In genomic region chr17:3888343-3889171, GRCh38 we compare ENCODE assay signal across 8 cellular contexts. TPM values are rescaled to one million over a fixed set of nuclear protein-coding genes. Genes with fewer than 3 reads are reported as not detected.
DNase-seq lines count a peak whose midpoint lies in the region; ATAC-seq and TF ChIP-seq lines count a peak whose summit lies in the region.

No MANE protein-coding gene starts in this region.

- ATAC-seq in activated naive CD4-positive, alpha-beta T cell treated with anti-CD3 and anti-CD28 coated beads, Interleukin-2, amount 50 U/mL, for 72 hours: no peak
- no peak for ATAC-seq in GM21423 (IDR thresholded peaks at IDR 0.05; ENCODE audit: unreplicated experiment)

- POLR2A ChIA-PET in MCF 10A (lab: Yijun Ruan, JAX) (interaction anchor here (0.6 to 2.3 kb wide), 2 partner anchors 43 to 1844 kb away, joined by 3 to 6 read pairs; partner anchors contain the start of gene NCBP3), Caco-2 (lab: Charles Lee) (no interaction called here)

- H3K4me1 Mint-ChIP-seq in MCF 10A (ENCODE audit: insufficient read depth, unreplicated experiment) (peaks cover 42% of the 10 kb centered on the region), Caco-2 (ENCODE audit: low read depth, unreplicated experiment) (peaks cover under 1% of the 10 kb centered on the region)

- peak overlapping the region; percentile 86 to 93 (median 90) for H3K27ac ChIP-seq in transverse colon

- 48% methylated on average over 38 of the region's 50 CpGs; no CpG with 5 or more reads in 1 of the 2 donors for WGBS in transverse colon (ENCODE audit: low coverage in 1 of 2), 2 donors

- intact Hi-C loops in MCF 10A (cut with micrococcal nuclease): no loop called here
- intact Hi-C loops in transverse colon (cut with DNase I; ENCODE audit: low total_unique reads): no loop called here
- intact Hi-C loops in Caco-2 (cut with micrococcal nuclease; ENCODE audit: unreplicated experiment): no loop called here

- peaks cover 34% of the 10 kb centered on the region for H3K36me3 Mint-ChIP-seq in MCF 10A (ENCODE audit: insufficient read depth, unreplicated experiment)
- peaks cover 8% of the 10 kb centered on the region for H3K36me3 Mint-ChIP-seq in Caco-2 (ENCODE audit: insufficient read depth, unreplicated experiment)
- H3K36me3 Mint-ChIP-seq in activated naive CD4-positive, alpha-beta T cell treated with anti-CD3 and anti-CD28 coated beads, Interleukin-2, amount 50 U/mL, for 72 hours: no peaks in the 10 kb centered on the region

- H3K4me3 Mint-ChIP-seq in MCF 10A (ENCODE audit: unreplicated experiment) (peak overlapping the region; percentile 58), Caco-2 (ENCODE audit: unreplicated experiment) (no peak overlapping the region)

- H3K27me3 Mint-ChIP-seq in MCF 10A (ENCODE audit: insufficient read depth, unreplicated experiment) (no peaks in the 10 kb centered on the region), Caco-2 (ENCODE audit: insufficient read depth, unreplicated experiment) (no peaks in the 10 kb centered on the region)

- H3K36me3 ChIP-seq in BE2C: peaks cover 18% of the 10 kb centered on the region
- no peaks in the 10 kb centered on the region for H3K36me3 ChIP-seq in transverse colon
- H3K36me3 ChIP-seq in Caco-2 (ENCODE audit: control insufficient read depth, insufficient read depth, low read length): no peaks in the 10 kb centered on the region

- H3K4me1 ChIP-seq in BE2C (peaks cover 20% of the 10 kb centered on the region), transverse colon (peaks cover 33 to 70% (median 59%) of the 10 kb centered on the region in 4 donors), Caco-2 (peaks cover 1% of the 10 kb centered on the region; the same call in 1 of the 2 replicates)

- no peaks in the 10 kb centered on the region for H3K9me3 ChIP-seq in BE2C
- no peaks in the 10 kb centered on the region for H3K9me3 ChIP-seq in transverse colon
- no peaks in the 10 kb centered on the region for H3K9me3 ChIP-seq in Caco-2

- in situ Hi-C loops in transverse colon (cut with MboI; ENCODE audit: low pct_ligation_motif_present in 1 of 4, low pct_unique_long_range_greater_than_20kb in 1 of 4, low sequenced_read_pairs in 3 of 4): no loop called here

- H3K27ac Mint-ChIP-seq in MCF 10A (ENCODE audit: low read depth, unreplicated experiment) (peak overlapping the region; percentile 89), Caco-2 (ENCODE audit: unreplicated experiment) (no peak overlapping the region)
- peak overlapping the region in 1 of 2 donors; percentile 88 for H3K27ac Mint-ChIP-seq in activated naive CD4-positive, alpha-beta T cell treated with anti-CD3 and anti-CD28 coated beads, Interleukin-2, amount 50 U/mL, for 72 hours

- H3K4me3 ChIP-seq in BE2C (ENCODE audit: low read depth, low read length) (no peak overlapping the region; the same call in 1 of the 2 replicates), transverse colon (no peak overlapping the region), Caco-2 (ENCODE audit: low read depth, low read length) (no peak overlapping the region)

- no peak for TF ChIP-seq CTCF in BE2C (IDR thresholded peaks at IDR 0.05; ENCODE audit: low read depth, low read length)
- no peak for TF ChIP-seq CTCF in MCF 10A (IDR thresholded peaks at IDR 0.05; ENCODE audit: unreplicated experiment)
- no peak for TF ChIP-seq CTCF in transverse colon (IDR thresholded peaks at IDR 0.05)
- no peak for TF ChIP-seq CTCF in Caco-2 (IDR thresholded peaks at IDR 0.05; ENCODE audit: insufficient read depth in 1 of 2, low read depth in 1 of 2, low read length in 1 of 2, severe bottlenecking in 1 of 2, unreplicated experiment in 1 of 2)

- no peaks in the 10 kb centered on the region for H3K9me3 Mint-ChIP-seq in MCF 10A (ENCODE audit: unreplicated experiment)
- H3K9me3 Mint-ChIP-seq in Caco-2 (ENCODE audit: unreplicated experiment): no peaks in the 10 kb centered on the region
- no peaks in the 10 kb centered on the region for H3K9me3 Mint-ChIP-seq in activated naive CD4-positive, alpha-beta T cell treated with anti-CD3 and anti-CD28 coated beads, Interleukin-2, amount 50 U/mL, for 72 hours

- TF ChIP-seq POLR2A in transverse colon (IDR thresholded peaks at IDR 0.05): peak; percentile 40

- BruUV-seq in MCF 10A (replicated peaks; lab: Mats Ljungman, UMichigan) (TSS peak; percentile 93), Caco-2 (replicated peaks; lab: Mats Ljungman, UMichigan) (no TSS peak)

- peak; percentile 81 for DNase-seq in BE2C
- peak; percentile 65 for DNase-seq in NCI-H1092 (lab: John Stamatoyannopoulos, UW)
- DNase-seq in MCF 10A (ENCODE audit: unreplicated experiment): peak; percentile 95
- peak; percentile 88 for DNase-seq in kidney tubule cell (ENCODE audit: low spot score)
- DNase-seq in transverse colon: peak; percentile 85
- no peak for DNase-seq in Caco-2
- no peak for DNase-seq in activated naive CD4-positive, alpha-beta T cell treated with anti-CD3 and anti-CD28 coated beads, Interleukin-2, amount 50 U/mL, for 72 hours (ENCODE audit: low spot score in 2 of 2)

- TF ChIP-seq EP300 in transverse colon (IDR thresholded peaks at IDR 0.05; ENCODE audit: low read depth): no peak

- CTCF ChIA-PET in MCF 10A (lab: Yijun Ruan, JAX): interaction anchor here (1.5 to 2.2 kb wide), 2 partner anchors 44 to 151 kb away, joined by 3 to 12 read pairs; no protein-coding TSS in a partner anchor
- CTCF ChIA-PET in Caco-2 (lab: Charles Lee): no interaction called here

- H3K27me3 ChIP-seq in BE2C (no peaks in the 10 kb centered on the region), transverse colon (no peaks in the 10 kb centered on the region), Caco-2 (replicated peaks; ENCODE audit: control insufficient read depth, insufficient read depth, low read length) (no peaks in the 10 kb centered on the region)

RNA-seq across cellular contexts. Expression of gene CAMKK1, which starts 4.3 kb away (rescaled TPM):
- 11.6 TPM for polyA plus RNA-seq in BE2C (2012; ENCODE audit: insufficient read depth, insufficient read length, low read depth)
- total RNA-seq in MCF 10A (2022): 3.8 and 4.3 TPM in 2 replicates
- total RNA-seq in transverse colon: 10 to 100 TPM in 1 of 4 donors, 1 to 10 TPM in 3; 2.9 to 31.0 (median 5.0) TPM
- total RNA-seq in Caco-2 (2022): 1.4 and 1.9 TPM in 2 replicates
- 1 to 10 TPM; 3.8 to 6.9 TPM for total RNA-seq in activated naive CD4-positive, alpha-beta T cell treated with anti-CD3 and anti-CD28 coated beads, Interleukin-2, amount 50 U/mL, for 72 hours

RNA-seq across cellular contexts. Expression of gene P2RX1, which starts 27.7 kb away (rescaled TPM):
- polyA plus RNA-seq in BE2C (2012; ENCODE audit: insufficient read depth, insufficient read length, low read depth): 0.26 TPM
- total RNA-seq in MCF 10A (2022) (not detected in 2 replicates), transverse colon (10 to 100 TPM in 1 of 4 donors, 1 to 10 TPM in 2, under 1 TPM in 1; 0.82 to 11.2 (median 7.0) TPM), Caco-2 (2022) (0.23 TPM in 1 of 2 replicates, not detected in the other)
- total RNA-seq in activated naive CD4-positive, alpha-beta T cell treated with anti-CD3 and anti-CD28 coated beads, Interleukin-2, amount 50 U/mL, for 72 hours: 1 to 10 TPM in 1 of 2 donors, under 1 TPM in 1; 0.14 to 1.5 TPM

RNA-seq across cellular contexts. Expression of gene NCBP3, which starts 42.5 kb away (rescaled TPM):
- polyA plus RNA-seq in BE2C (2012; ENCODE audit: insufficient read depth, insufficient read length, low read depth): 13.3 TPM
- 47.1 and 52.5 TPM in 2 replicates for total RNA-seq in MCF 10A (2022)
- 10 to 100 TPM; 28.9 to 55.6 (median 45.8) TPM for total RNA-seq in transverse colon
- 28.4 and 32.8 TPM in 2 replicates for total RNA-seq in Caco-2 (2022)
- total RNA-seq in activated naive CD4-positive, alpha-beta T cell treated with anti-CD3 and anti-CD28 coated beads, Interleukin-2, amount 50 U/mL, for 72 hours: 10 to 100 TPM; 35.4 to 44.4 TPM

Comparison
In these comparisons a context has a peak if more than half of its experiments do, and no peak if none do; other contexts are left out.
1. DNase-seq: peak in BE2C (single experiment), NCI-H1092 (single experiment), MCF 10A (single experiment), kidney tubule cell (single experiment) and transverse colon (single experiment); none in Caco-2 (0 of 2) and activated naive CD4-positive, alpha-beta T cell treated with anti-CD3 and anti-CD28 coated beads, Interleukin-2, amount 50 U/mL, for 72 hours (0 of 2).